ENCODE assay signal across 8 cellular contexts in the genomic region with DNA sequence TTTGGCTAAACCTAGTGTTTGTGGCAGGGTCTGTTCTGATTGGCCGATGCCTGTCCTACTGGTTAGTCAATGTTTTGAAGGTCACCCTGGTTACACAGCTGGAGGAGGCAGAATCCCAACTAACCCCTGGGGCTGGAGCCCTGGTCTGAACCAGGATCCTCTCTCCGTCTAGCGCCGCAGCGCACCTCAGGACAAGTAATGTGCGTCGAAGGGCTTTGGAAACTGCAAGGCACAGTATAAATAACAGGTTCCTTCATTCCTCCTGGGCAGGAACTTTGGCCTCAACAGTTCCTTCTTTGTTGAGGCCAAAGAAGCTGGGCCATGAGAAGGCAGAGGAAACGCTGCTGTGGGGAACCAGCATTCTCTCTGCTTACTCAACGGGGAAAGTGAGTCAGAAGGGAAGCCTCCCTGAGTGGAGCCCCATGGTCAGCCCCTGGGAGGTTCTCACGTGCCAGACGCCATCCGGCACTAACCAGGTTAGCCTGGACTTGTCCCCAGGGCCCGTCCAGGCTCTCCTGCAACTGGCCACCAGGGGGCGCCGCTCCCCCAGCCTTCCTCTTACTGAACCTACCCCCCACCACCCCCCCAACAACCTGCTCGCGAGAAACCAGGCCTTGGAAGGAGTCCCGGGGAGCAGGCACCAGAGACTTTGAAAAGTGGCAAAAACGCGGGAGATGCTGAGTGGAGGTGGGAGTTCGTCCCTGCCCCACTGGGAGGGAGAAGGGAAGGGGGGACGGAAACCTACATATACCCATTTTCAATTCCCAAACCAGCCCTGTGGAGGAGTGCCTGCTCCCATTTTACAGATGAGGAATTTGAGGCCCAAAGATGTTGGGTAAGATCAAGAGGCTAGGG. TPM values are rescaled to one million over a fixed set of nuclear protein-coding genes. Genes with fewer than 3 reads are reported as not detected.
DNase-seq lines count a peak whose midpoint lies in the region; ATAC-seq and TF ChIP-seq lines count a peak whose summit lies in the region.

No MANE protein-coding gene starts in this region.

- H3K4me3 ChIP-seq in BJ (ENCODE audit: low read depth, low read length) (no peak overlapping the region), duodenal mucosa (ENCODE audit: low read depth in 1 of 2, low read length in 2 of 2) (peak overlapping the region; percentile 27 to 30)

- ATAC-seq in HG03460 (IDR thresholded peaks at IDR 0.05; ENCODE audit: unreplicated experiment), result peak; percentile 34

- CTCF ChIA-PET in BJ (lab: Yijun Ruan, JAX), result interaction anchor here (0.6 to 15.9 kb wide), 23 partner anchors 7 to 112 kb away, joined by 3 to 409 read pairs (median 5); partner anchors contain the start of gene PTMA
- CTCF ChIA-PET in activated CD4-positive, alpha-beta memory T cell treated with anti-CD3 and anti-CD28 coated beads, Interleukin-2, amount 10 ng/mL, durations not matched to agents 7 days and 5 days (lab: Charles Lee), result interaction anchor here (0.6 to 8.7 kb wide), 26 partner anchors 8 to 190 kb away, joined by 3 to 259 read pairs (median 6); partner anchors contain the start of genes COPS7B, NCL and PTMA

- POLR2A ChIA-PET in BJ (lab: Charles Lee), result interaction anchor here (1.6 kb wide), 1 partner anchor 61 kb away, joined by 4 read pairs; no protein-coding TSS in a partner anchor
- POLR2A ChIA-PET in activated CD4-positive, alpha-beta memory T cell treated with anti-CD3 and anti-CD28 coated beads, Interleukin-2, amount 10 ng/mL, durations not matched to agents 7 days and 5 days (lab: Charles Lee), result interaction anchor here (0.6 to 6.1 kb wide), 18 partner anchors 11 to 173 kb away, joined by 3 to 120 read pairs (median 8); partner anchors contain the start of genes NCL, PDE6D and PTMA

- TF ChIP-seq CTCF in BJ (IDR thresholded peaks at IDR 0.05; ENCODE audit: insufficient read depth, low read depth, low read length), result peak; percentile 97

- peak; percentile 74 for DNase-seq in BJ (ENCODE audit: low read depth)
- DNase-seq in NCI-H82 (lab: John Stamatoyannopoulos, UW), result peak; percentile 91
- peak; percentile 95 for DNase-seq in activated CD4-positive, alpha-beta memory T cell treated with anti-CD3 and anti-CD28 coated beads, Interleukin-2, amount 10 ng/mL, durations not matched to agents 7 days and 5 days
- peak; percentile 94 for DNase-seq in medulla oblongata (ENCODE audit: extremely low spot score)
- peak; percentile 92 to 95 (median 93) for DNase-seq in stimulated activated CD4-positive, alpha-beta T cell treated with anti-CD3 and anti-CD28 coated beads, TNF-alpha, amount 100 ng/mL, for 48 hours (ENCODE audit: low read depth in 3 of 3)

- peak; percentile 39 for TF ChIP-seq POLR2A in GM19099 (IDR thresholded peaks at IDR 0.05; ENCODE audit: extremely low read depth, insufficient read length, low read depth)

- peaks cover 38% of the 10 kb centered on the region for H3K4me1 Mint-ChIP-seq in activated CD4-positive, alpha-beta memory T cell treated with anti-CD3 and anti-CD28 coated beads, Interleukin-2, amount 10 ng/mL, durations not matched to agents 7 days and 5 days

- no peaks in the 10 kb centered on the region for H3K36me3 Mint-ChIP-seq in activated CD4-positive, alpha-beta memory T cell treated with anti-CD3 and anti-CD28 coated beads, Interleukin-2, amount 10 ng/mL, durations not matched to agents 7 days and 5 days (ENCODE audit: low read depth)

- peaks cover 31 to 41% of the 10 kb centered on the region in 2 donors for H3K4me1 ChIP-seq in duodenal mucosa (ENCODE audit: control insufficient read depth in 1 of 2, insufficient read depth in 2 of 2, low read length in 2 of 2)

- no peaks in the 10 kb centered on the region for H3K27me3 Mint-ChIP-seq in activated CD4-positive, alpha-beta memory T cell treated with anti-CD3 and anti-CD28 coated beads, Interleukin-2, amount 10 ng/mL, durations not matched to agents 7 days and 5 days

- no peaks in the 10 kb centered on the region for H3K9me3 Mint-ChIP-seq in activated CD4-positive, alpha-beta memory T cell treated with anti-CD3 and anti-CD28 coated beads, Interleukin-2, amount 10 ng/mL, durations not matched to agents 7 days and 5 days

- no peaks in the 10 kb centered on the region for H3K27me3 ChIP-seq in BJ (ENCODE audit: control insufficient read depth, insufficient read depth, low read length)
- no peaks in the 10 kb centered on the region for H3K27me3 ChIP-seq in duodenal mucosa (ENCODE audit: control insufficient read depth in 1 of 2, insufficient read depth in 2 of 2, low read length in 2 of 2)

- H3K36me3 ChIP-seq in BJ (ENCODE audit: control insufficient read depth, insufficient read depth, low read length) (no peaks in the 10 kb centered on the region), duodenal mucosa (ENCODE audit: control insufficient read depth in 1 of 2, insufficient read depth in 2 of 2, low read length in 2 of 2) (no peaks in the 10 kb centered on the region)

- H3K27ac Mint-ChIP-seq in activated CD4-positive, alpha-beta memory T cell treated with anti-CD3 and anti-CD28 coated beads, Interleukin-2, amount 10 ng/mL, durations not matched to agents 7 days and 5 days, result peak overlapping the region; percentile 88

- H3K9ac ChIP-seq in duodenal mucosa (ENCODE audit: low read depth in 1 of 2, low read length in 2 of 2), result peak overlapping the region; percentile 67 to 70

- peak overlapping the region; percentile 96 for H3K27ac ChIP-seq in duodenal mucosa (ENCODE audit: low read depth, low read length)

- H3K9me3 ChIP-seq in duodenal mucosa (ENCODE audit: control insufficient read depth in 1 of 2, low read length in 2 of 2), result no peaks in the 10 kb centered on the region

- peak overlapping the region; percentile 73 for H3K4me3 Mint-ChIP-seq in activated CD4-positive, alpha-beta memory T cell treated with anti-CD3 and anti-CD28 coated beads, Interleukin-2, amount 10 ng/mL, durations not matched to agents 7 days and 5 days

RNA-seq across cellular contexts. Expression of gene TEX44, which starts 19.8 kb away (rescaled TPM):
- polyA plus RNA-seq in BJ (2011; rRNA removed), result not detected in 2 replicates
- polyA minus RNA-seq in BJ (2011; rRNA and poly(A)+ RNA removed), result not detected in 2 replicates
- not detected for total RNA-seq in activated CD4-positive, alpha-beta memory T cell treated with anti-CD3 and anti-CD28 coated beads, Interleukin-2, amount 10 ng/mL, durations not matched to agents 7 days and 5 days
